In the genomic region with DNA sequence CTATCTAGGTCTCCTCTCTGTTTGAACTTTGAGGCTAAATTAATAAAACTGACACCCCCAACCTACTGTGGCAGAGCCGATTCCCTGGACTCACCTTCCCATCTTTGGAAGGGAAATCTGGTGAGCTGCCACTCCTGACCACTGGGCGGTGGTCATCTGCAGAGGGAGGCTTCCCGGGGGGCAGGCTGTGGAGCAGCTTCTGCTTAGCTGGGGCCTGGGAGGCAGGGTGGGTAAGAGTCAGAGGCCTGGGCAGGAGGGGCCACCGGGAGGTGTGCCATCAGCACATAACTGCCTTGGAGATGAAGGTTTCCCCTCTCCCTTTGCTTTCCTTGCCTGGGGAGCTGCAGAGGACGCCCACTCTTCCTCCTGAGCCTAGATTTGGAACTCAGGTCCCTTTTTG, we compare ENCODE assay signal across 1 cellular context.
TF ChIP-seq lines count a peak whose summit lies in the region.

No MANE protein-coding gene starts in this region.

TF ChIP-seq in GM23338, 12 proteins besides CTCF, POLR2A, EP300 and RAD21 (continued from another document):
- TF ChIP-seq ZNF462 (CRISPR knock-in tag; IDR thresholded peaks at IDR 0.05) (no peak), ZNF331 (CRISPR knock-in tag; IDR thresholded peaks at IDR 0.05; ENCODE audit: low read depth) (no peak), STAT1 (IDR thresholded peaks at IDR 0.05; ENCODE audit: unreplicated experiment) (no peak), ZNF114 (CRISPR knock-in tag; IDR thresholded peaks at IDR 0.05) (no peak), NANOG (IDR thresholded peaks at IDR 0.05; ENCODE audit: borderline replicate concordance) (no peak), POLR2AphosphoS5 (IDR thresholded peaks at IDR 0.05; ENCODE audit: low read depth) (no peak), CREB1 (CRISPR knock-in tag; IDR thresholded peaks at IDR 0.05; ENCODE audit: low read depth) (no peak), EZH2 (IDR thresholded peaks at IDR 0.05; ENCODE audit: low read depth, unreplicated experiment) (no peak), EZH2phosphoT487 (IDR thresholded peaks at IDR 0.05; ENCODE audit: unreplicated experiment) (no peak), JUNB (IDR thresholded peaks at IDR 0.05; ENCODE audit: unreplicated experiment) (no peak)
- TF ChIP-seq, protein P1, sequence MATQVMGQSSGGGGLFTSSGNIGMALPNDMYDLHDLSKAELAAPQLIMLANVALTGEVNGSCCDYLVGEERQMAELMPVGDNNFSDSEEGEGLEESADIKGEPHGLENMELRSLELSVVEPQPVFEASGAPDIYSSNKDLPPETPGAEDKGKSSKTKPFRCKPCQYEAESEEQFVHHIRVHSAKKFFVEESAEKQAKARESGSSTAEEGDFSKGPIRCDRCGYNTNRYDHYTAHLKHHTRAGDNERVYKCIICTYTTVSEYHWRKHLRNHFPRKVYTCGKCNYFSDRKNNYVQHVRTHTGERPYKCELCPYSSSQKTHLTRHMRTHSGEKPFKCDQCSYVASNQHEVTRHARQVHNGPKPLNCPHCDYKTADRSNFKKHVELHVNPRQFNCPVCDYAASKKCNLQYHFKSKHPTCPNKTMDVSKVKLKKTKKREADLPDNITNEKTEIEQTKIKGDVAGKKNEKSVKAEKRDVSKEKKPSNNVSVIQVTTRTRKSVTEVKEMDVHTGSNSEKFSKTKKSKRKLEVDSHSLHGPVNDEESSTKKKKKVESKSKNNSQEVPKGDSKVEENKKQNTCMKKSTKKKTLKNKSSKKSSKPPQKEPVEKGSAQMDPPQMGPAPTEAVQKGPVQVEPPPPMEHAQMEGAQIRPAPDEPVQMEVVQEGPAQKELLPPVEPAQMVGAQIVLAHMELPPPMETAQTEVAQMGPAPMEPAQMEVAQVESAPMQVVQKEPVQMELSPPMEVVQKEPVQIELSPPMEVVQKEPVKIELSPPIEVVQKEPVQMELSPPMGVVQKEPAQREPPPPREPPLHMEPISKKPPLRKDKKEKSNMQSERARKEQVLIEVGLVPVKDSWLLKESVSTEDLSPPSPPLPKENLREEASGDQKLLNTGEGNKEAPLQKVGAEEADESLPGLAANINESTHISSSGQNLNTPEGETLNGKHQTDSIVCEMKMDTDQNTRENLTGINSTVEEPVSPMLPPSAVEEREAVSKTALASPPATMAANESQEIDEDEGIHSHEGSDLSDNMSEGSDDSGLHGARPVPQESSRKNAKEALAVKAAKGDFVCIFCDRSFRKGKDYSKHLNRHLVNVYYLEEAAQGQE (IDR thresholded peaks at IDR 0.05; ENCODE audit: unreplicated experiment), result no peak
